Comparison of ENCODE assay signal across 8 cellular contexts in the genomic region with DNA sequence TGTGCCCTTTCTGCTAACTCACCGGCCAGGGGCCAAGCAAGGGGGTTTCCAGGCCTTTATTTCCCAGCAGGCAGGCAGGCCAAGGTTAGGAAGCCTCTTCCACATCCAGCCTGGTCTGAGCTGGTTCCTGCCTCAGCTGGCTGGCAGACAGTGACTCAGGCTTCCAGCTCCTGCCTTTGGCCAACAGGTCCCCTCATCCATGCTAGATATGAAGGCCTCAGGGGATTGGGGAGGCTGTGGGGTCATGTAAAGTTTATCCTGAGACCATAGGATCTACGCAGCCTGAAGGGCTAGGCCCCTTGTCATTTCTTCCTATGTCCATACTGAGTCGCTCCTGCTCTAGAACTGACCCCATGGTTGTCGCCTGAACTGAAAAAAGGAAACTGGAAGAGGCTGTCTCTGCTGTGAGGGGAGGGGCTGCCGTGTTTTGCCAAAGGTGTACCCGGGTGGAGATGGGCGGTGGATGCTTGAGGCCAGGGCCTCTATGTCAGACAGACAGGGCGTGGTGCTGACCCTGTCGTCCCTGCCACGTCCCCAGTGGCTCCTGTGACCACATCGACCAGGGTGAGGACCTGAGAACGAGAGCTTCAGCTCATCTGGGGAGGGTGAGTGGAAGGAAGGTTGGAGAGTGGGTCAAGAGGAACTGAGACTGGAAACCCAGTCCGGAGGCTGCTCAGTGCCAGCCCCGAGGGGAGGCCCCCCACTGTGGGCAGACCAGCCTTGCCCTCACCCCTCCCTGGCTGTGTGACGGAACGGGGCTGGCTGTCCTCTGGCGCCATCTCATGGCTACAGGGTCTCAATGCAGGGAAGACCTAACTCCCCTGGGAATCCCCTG. TPM values are rescaled to one million over a fixed set of nuclear protein-coding genes. Genes with fewer than 3 reads are reported as not detected.
DNase-seq lines count a peak whose midpoint lies in the region; ATAC-seq and TF ChIP-seq lines count a peak whose summit lies in the region.

No MANE protein-coding gene starts in this region.

- peak; percentile 67 to 95 (median 86) for TF ChIP-seq CTCF in dorsolateral prefrontal cortex (IDR thresholded peaks at IDR 0.05 in 54 of 56, conservative IDR thresholded peaks at IDR 0.05 in 2 of 56; ENCODE audit: low read depth in 1 of 56, partially characterized antibody in 56 of 56)
- TF ChIP-seq CTCF in lower leg skin (IDR thresholded peaks at IDR 0.05), result peak in 1 of 3 donors; percentile 69

- intact Hi-C loops in dorsolateral prefrontal cortex (cut with DNase I), result loop anchor here in 1 of 2 donors (2.0 to 5.0 kb wide), 2 partner anchors 104 to 567 kb away; no protein-coding TSS in a partner anchor
- intact Hi-C loops in lower leg skin (cut with DNase I; ENCODE audit: low total_unique reads), result no loop called here

- H3K27me3 ChIP-seq in dorsolateral prefrontal cortex, result peaks cover 0 to 7% (median 0%) of the 10 kb centered on the region in 45 donors

- H3K27ac ChIP-seq in dorsolateral prefrontal cortex, result peak overlapping the region in 33 of 59 donors; percentile 2 to 75 (median 48)

- DNase-seq in AG08396 (ENCODE audit: low spot score), result peak; percentile 85
- peak; percentile 68 for DNase-seq in NCI-H2196 (lab: John Stamatoyannopoulos, UW; ENCODE audit: unreplicated experiment)
- DNase-seq in activated CD4-positive, alpha-beta T cell treated with anti-CD3 and anti-CD28 coated beads for 4 hours, result peak; percentile 32 to 45
- peak; percentile 37 to 78 (median 66) for DNase-seq in dorsolateral prefrontal cortex
- peak; percentile 53 to 92 for DNase-seq in lower leg skin (ENCODE audit: low spot score in 2 of 2)
- peak in 2 of 3 donors; percentile 14 to 52 for DNase-seq in stimulated activated CD4-positive, alpha-beta T cell treated with anti-CD3 and anti-CD28 coated beads, TNF-alpha, amount 100 ng/mL, for 48 hours (ENCODE audit: low read depth in 3 of 3)

- WGBS in lower leg skin, 2 donors, result 18 to 24% methylated on average over 16 to 17 of the region's 17 CpGs

- H3K4me3 ChIP-seq in dorsolateral prefrontal cortex, result peak overlapping the region in 35 of 59 donors; percentile 7 to 53 (median 29)
- H3K4me3 ChIP-seq in lower leg skin (ENCODE audit: low read depth, poor library complexity, severe bottlenecking), result no peak overlapping the region

- peak; percentile 52 for ATAC-seq in GM18508 (IDR thresholded peaks at IDR 0.05; ENCODE audit: insufficient read depth, unreplicated experiment)
- peak; percentile 68 for ATAC-seq in HG03045 (IDR thresholded peaks at IDR 0.05; ENCODE audit: unreplicated experiment)

- TF ChIP-seq POLR2A in lower leg skin (IDR thresholded peaks at IDR 0.05), result no peak

RNA-seq across cellular contexts. Expression of gene P2RY6, which starts 17.0 kb away (rescaled TPM):
- 10 to 100 TPM in 4 of 120 experiments, 1 to 10 TPM in 93, under 1 TPM in 22, not detected in 1; 0.36 to 14.3 (median 1.8) TPM for total RNA-seq in dorsolateral prefrontal cortex
- under 1 TPM in 2 of 4 donors, not detected in 2; 0.46 to 0.81 TPM for total RNA-seq in lower leg skin

RNA-seq across cellular contexts. Expression of gene ARHGEF17, which starts 19.0 kb away (rescaled TPM):
- total RNA-seq in dorsolateral prefrontal cortex (100 to 1,000 TPM in 102 of 120 experiments, 10 to 100 TPM in 18; 74.0 to 177 (median 117) TPM), lower leg skin (10 to 100 TPM; 10.2 to 18.8 (median 14.7) TPM)

Comparison
In these comparisons a context has a peak if more than half of its experiments do, and no peak if none do; other contexts are left out.
1. DNase-seq: peak in every context shown above with its lines; median percentile 85 in AG08396; 72 in lower leg skin; 68 in NCI-H2196; 66 in dorsolateral prefrontal cortex; 38 in activated CD4-positive, alpha-beta T cell treated with anti-CD3 and anti-CD28 coated beads for 4 hours; 33 in stimulated activated CD4-positive, alpha-beta T cell treated with anti-CD3 and anti-CD28 coated beads, TNF-alpha, amount 100 ng/mL, for 48 hours.